Comparison of ENCODE assay signal across 10 cellular contexts in the genomic region with DNA sequence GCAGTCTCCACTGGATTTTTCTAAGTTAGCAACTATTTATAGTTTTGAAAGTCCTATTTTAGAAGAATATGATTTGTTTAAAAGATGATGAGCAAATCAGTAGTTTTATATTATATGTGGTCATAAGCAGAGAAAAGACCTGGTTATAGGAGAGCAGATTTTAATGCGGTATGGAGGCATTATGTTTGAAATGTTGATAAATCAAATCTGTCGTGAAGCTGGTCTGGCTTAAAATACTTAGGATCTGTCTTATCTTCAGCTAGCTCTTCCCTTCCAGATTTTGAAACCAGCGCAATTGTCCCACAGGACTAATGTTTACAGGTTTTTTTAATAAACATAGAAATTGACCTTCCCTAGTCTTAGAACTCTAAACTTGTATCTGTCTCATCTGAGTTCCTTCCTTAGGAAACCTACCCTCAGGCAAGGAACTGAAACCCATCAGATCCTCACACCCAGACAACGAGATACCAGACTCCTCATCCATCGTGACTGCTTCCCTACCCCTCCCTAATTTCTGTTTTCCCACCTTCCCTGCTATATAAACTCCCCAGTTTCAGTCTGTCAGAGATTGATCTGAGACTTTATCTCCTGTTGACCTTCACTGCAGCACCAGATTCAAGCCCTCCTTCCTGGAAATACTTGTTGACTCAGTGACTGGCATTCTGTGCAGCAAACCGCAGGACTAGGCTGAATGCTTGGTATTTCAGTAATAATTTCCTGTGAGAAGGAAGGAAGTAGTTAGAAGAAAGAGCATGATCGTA. TPM values are rescaled to one million over a fixed set of nuclear protein-coding genes. Genes with fewer than 3 reads are reported as not detected.
A peak's percentile ranks its signal among the peaks of the same experiment; 100 is the strongest.
DNase-seq lines count a peak whose midpoint lies in the region; ATAC-seq, FAIRE-seq and TF ChIP-seq lines count a peak whose summit lies in the region.
"Had no signal": no experiment of that assay in that cellular context is flagged by ENCODE, and none has a peak within 500 bp of the region (broad histone marks: within the 10 kb centered on the region; RNA-seq: fewer than 3 reads in every experiment).

No MANE protein-coding gene starts in this region.

- WGBS in spleen, 5 donors: 30 to 44% (median 34%) methylated on average over 7 of the region's 7 CpGs

- ATAC-seq in activated T-cell treated with anti-CD3 and anti-CD28 coated beads, Interleukin-2, amount 50 U/mL, for 4 hours: peak in 1 of 2 donors; percentile 48
- ATAC-seq in HG03521 (IDR thresholded peaks at IDR 0.05; ENCODE audit: unreplicated experiment) (no peak), HG02884 (IDR thresholded peaks at IDR 0.05; ENCODE audit: unreplicated experiment) (no peak)

- H3K27ac ChIP-seq in spleen: peak overlapping the region in 7 of 8 donors; percentile 19 to 83 (median 80)
- H3K27ac ChIP-seq: thyroid gland had no signal

- peaks cover 17% of the 10 kb centered on the region for H3K4me1 Mint-ChIP-seq in activated T-cell treated with anti-CD3 and anti-CD28 coated beads, Interleukin-2, amount 50 U/mL, for 4 hours (ENCODE audit: low read depth)

- no peaks in the 10 kb centered on the region for H3K36me3 ChIP-seq in spleen
- H3K36me3 ChIP-seq: thyroid gland had no signal

- TF ChIP-seq POLR2A in spleen (IDR thresholded peaks at IDR 0.05): no peak

- H3K4me1 ChIP-seq in spleen: peaks cover 5 to 23% (median 16%) of the 10 kb centered on the region in 6 donors

- H3K36me3 Mint-ChIP-seq in activated T-cell treated with anti-CD3 and anti-CD28 coated beads, Interleukin-2, amount 50 U/mL, for 4 hours (ENCODE audit: insufficient read depth): no peaks in the 10 kb centered on the region

- intact Hi-C loops in spleen (cut with DNase I; ENCODE audit: low total_unique reads): no loop called here

- H3K27me3 Mint-ChIP-seq in activated T-cell treated with anti-CD3 and anti-CD28 coated beads, Interleukin-2, amount 50 U/mL, for 4 hours (ENCODE audit: low read depth): no peaks in the 10 kb centered on the region

- no peak for FAIRE-seq in frontal cortex (lab: Jason Lieb, UNC)

- no peak for TF ChIP-seq CTCF in epithelial cell of esophagus (IDR thresholded peaks at IDR 0.05; ENCODE audit: insufficient read depth, low read depth, low read length, missing control alignments)
- TF ChIP-seq CTCF in spleen (IDR thresholded peaks at IDR 0.05 in 8 of 11, conservative IDR thresholded peaks at IDR 0.05 in 3 of 11): no peak

- H3K4me3 ChIP-seq in epithelial cell of esophagus (ENCODE audit: low read length): no peak overlapping the region
- peak overlapping the region in 1 of 8 donors; percentile 32 for H3K4me3 ChIP-seq in spleen
- H3K4me3 ChIP-seq: thyroid gland had no signal

- DNase-seq in activated T-cell treated with anti-CD3 and anti-CD28 coated beads, Interleukin-2, amount 50 U/mL, for 4 hours: peak; percentile 31
- DNase-seq in activated T-cell treated with anti-CD3 and anti-CD28 coated beads, Interleukin-2, amount 50 U/mL, for 1 hour: no peak
- DNase-seq in SKM-1 treated with dmso at 0.1 percent for 144 hours (lab: John Stamatoyannopoulos, UW; ENCODE audit: unreplicated experiment) (peak; percentile 21), epithelial cell of esophagus (ENCODE audit: low read depth) (peak; percentile 42), spleen (no peak), frontal cortex (ENCODE audit: low spot score in 2 of 2) (no peak)
- DNase-seq: thyroid gland had no signal

- no peak overlapping the region for H3K4me3 Mint-ChIP-seq in activated T-cell treated with anti-CD3 and anti-CD28 coated beads, Interleukin-2, amount 50 U/mL, for 4 hours

- H3K9me3 Mint-ChIP-seq in activated T-cell treated with anti-CD3 and anti-CD28 coated beads, Interleukin-2, amount 50 U/mL, for 4 hours: no peaks in the 10 kb centered on the region

- no peaks in the 10 kb centered on the region for H3K27me3 ChIP-seq in spleen (replicated peaks in 1 of 7)
- H3K27me3 ChIP-seq: thyroid gland had no signal

- H3K9me3 ChIP-seq in spleen: no peaks in the 10 kb centered on the region
- H3K9me3 ChIP-seq: thyroid gland had no signal

RNA-seq across cellular contexts. Expression of a gene that starts 37.8 kb away (rescaled TPM):
- total RNA-seq in activated T-cell treated with anti-CD3 and anti-CD28 coated beads, Interleukin-2, amount 50 U/mL, for 4 hours: not detected
- total RNA-seq in spleen (not detected), frontal cortex (not detected)
- under 1 TPM; 0.11 to 0.19 (median 0.12) TPM for polyA plus RNA-seq in spleen
- total RNA-seq: kidney epithelial cell, thyroid gland had no signal

RNA-seq across cellular contexts. Expression of a gene that starts 47.8 kb away (rescaled TPM):
- under 1 TPM; 0.30 to 0.43 (median 0.40) TPM for total RNA-seq in activated T-cell treated with anti-CD3 and anti-CD28 coated beads, Interleukin-2, amount 50 U/mL, for 4 hours
- 10 to 100 TPM; 14.4 to 33.5 (median 18.0) TPM for total RNA-seq in spleen
- 1 to 10 TPM; 1.5 to 2.6 (median 2.1) TPM for polyA plus RNA-seq in spleen
- not detected for total RNA-seq in frontal cortex

RNA-seq across cellular contexts. Expression of a gene that starts 53.3 kb away (rescaled TPM):
- total RNA-seq in activated T-cell treated with anti-CD3 and anti-CD28 coated beads, Interleukin-2, amount 50 U/mL, for 4 hours: 10 to 100 TPM; 23.0 to 29.1 (median 28.0) TPM
- total RNA-seq in spleen (10 to 100 TPM; 20.7 to 43.7 (median 25.3) TPM), frontal cortex (10.2 TPM)
- polyA plus RNA-seq in spleen: 10 to 100 TPM; 20.6 to 39.5 (median 21.1) TPM

Comparison
In these comparisons a context has a peak if more than half of its experiments do, and no peak if none do; other contexts are left out.
1. DNase-seq: peak in activated T-cell treated with anti-CD3 and anti-CD28 coated beads, Interleukin-2, amount 50 U/mL, for 4 hours (single experiment), SKM-1 treated with dmso at 0.1 percent for 144 hours (single experiment) and epithelial cell of esophagus (single experiment); none in activated T-cell treated with anti-CD3 and anti-CD28 coated beads, Interleukin-2, amount 50 U/mL, for 1 hour (single experiment), spleen (single experiment) and frontal cortex (0 of 2).
2. RNA of a gene that starts 47.8 kb away (total RNA-seq): 14.4 to 33.5 TPM in spleen; 0.30 to 0.43 TPM in activated T-cell treated with anti-CD3 and anti-CD28 coated beads, Interleukin-2, amount 50 U/mL, for 4 hours and not detected in frontal cortex (single experiment); every median in the first group is over 10 times any median in the second.